1 cellular context compared by ENCODE assay signal in genomic region chr7:108589874-108590273, GRCh38.
TF ChIP-seq lines count a peak whose summit lies in the region.

No MANE protein-coding gene starts in this region.

TF ChIP-seq in IMR-90, 13 proteins besides CTCF, POLR2A, EP300 and RAD21 (continued from another document):
- TF ChIP-seq CHD1 (IDR thresholded peaks at IDR 0.05; ENCODE audit: low read depth, low read length) (no peak), RFX5 (IDR thresholded peaks at IDR 0.05; ENCODE audit: low read depth, low read length) (no peak), MAZ (IDR thresholded peaks at IDR 0.05; ENCODE audit: borderline replicate concordance, low read depth, low read length) (no peak), ELK1 (IDR thresholded peaks at IDR 0.05; ENCODE audit: borderline replicate concordance, low read depth, low read length) (no peak)
